1 cellular context compared by ENCODE assay signal in genomic region chr20:34181484-34181883, GRCh38.
TF ChIP-seq lines count a peak whose summit lies in the region.

No MANE protein-coding gene starts in this region.

TF ChIP-seq in GM23338, 12 proteins besides CTCF, POLR2A, EP300 and RAD21 (continued from another document):
- no peak for TF ChIP-seq ZNF462 (CRISPR knock-in tag; IDR thresholded peaks at IDR 0.05)
- no peak for TF ChIP-seq REST (IDR thresholded peaks at IDR 0.05; ENCODE audit: unreplicated experiment)
- no peak for TF ChIP-seq ZNF114 (CRISPR knock-in tag; IDR thresholded peaks at IDR 0.05)
- no peak for TF ChIP-seq STAT1 (IDR thresholded peaks at IDR 0.05; ENCODE audit: unreplicated experiment)
- no peak for TF ChIP-seq CREB1 (CRISPR knock-in tag; IDR thresholded peaks at IDR 0.05; ENCODE audit: low read depth)
- no peak for TF ChIP-seq EZH2 (IDR thresholded peaks at IDR 0.05; ENCODE audit: low read depth, unreplicated experiment)
- TF ChIP-seq JUNB (IDR thresholded peaks at IDR 0.05; ENCODE audit: unreplicated experiment) = no peak
- no peak for TF ChIP-seq ETS1 (IDR thresholded peaks at IDR 0.05)
- TF ChIP-seq EZH2phosphoT487 (IDR thresholded peaks at IDR 0.05; ENCODE audit: unreplicated experiment) = no peak
- TF ChIP-seq POLR2AphosphoS5 (IDR thresholded peaks at IDR 0.05; ENCODE audit: low read depth) = no peak
- no peak for TF ChIP-seq ZNF331 (CRISPR knock-in tag; IDR thresholded peaks at IDR 0.05; ENCODE audit: low read depth)
TF ChIP-seq in GM23338: peak in this region for 0.
